ENCODE assay signal across 9 cellular contexts in genomic region chr4:3765271-3766206, GRCh38. TPM values are rescaled to one million over a fixed set of nuclear protein-coding genes. Genes with fewer than 3 reads are reported as not detected.
DNase-seq lines count a peak whose midpoint lies in the region; ATAC-seq and TF ChIP-seq lines count a peak whose summit lies in the region.
"Had no signal": no experiment of that assay in that cellular context is flagged by ENCODE, and none has a peak within 500 bp of the region (broad histone marks: within the 10 kb centered on the region; RNA-seq: fewer than 3 reads in every experiment).

No MANE protein-coding gene starts in this region.

- peak overlapping the region in 1 of 4 donors; percentile 44 for H3K27ac ChIP-seq in esophagus muscularis mucosa (replicated peaks in 1 of 4)

- CTCF ChIA-PET in GM10248 (lab: Yijun Ruan, JAX): interaction anchor here (0.9 kb wide), 1 partner anchor 17 kb away, joined by 3 read pairs; no protein-coding TSS in a partner anchor

- TF ChIP-seq EP300 in esophagus muscularis mucosa (IDR thresholded peaks at IDR 0.05): no peak

- H2AFZ ChIP-seq in neuron (ENCODE audit: low read depth, low read length): peak overlapping the region; percentile 18

- H3K4me3 ChIP-seq in esophagus muscularis mucosa: peak overlapping the region; percentile 42 to 56 (median 46)
- peak overlapping the region; percentile 43 for H3K4me3 ChIP-seq in neuron (ENCODE audit: low read length)

- TF ChIP-seq POLR2A in esophagus muscularis mucosa (IDR thresholded peaks at IDR 0.05; ENCODE audit: low read depth): no peak

- H3K27me3 ChIP-seq in esophagus muscularis mucosa (peaks cover 0 to 63% (median 17%) of the 10 kb centered on the region in 4 donors), neuron (ENCODE audit: insufficient read depth, low read length) (peaks cover 52% of the 10 kb centered on the region)

- intact Hi-C loops in esophagus muscularis mucosa (cut with DNase I): no loop called here

- no peak for ATAC-seq in GM21515 (IDR thresholded peaks at IDR 0.05; ENCODE audit: unreplicated experiment)
- no peak for ATAC-seq in HG02973 (IDR thresholded peaks at IDR 0.05; ENCODE audit: unreplicated experiment)

- TF ChIP-seq CTCF in esophagus muscularis mucosa (IDR thresholded peaks at IDR 0.05): peak in 1 of 3 experiments; percentile 20
- TF ChIP-seq CTCF in GM10248 (IDR thresholded peaks at IDR 0.05; ENCODE audit: control extremely low read depth, extremely low read depth, low read depth, missing control alignments): no peak

- H3K4me1 ChIP-seq in esophagus muscularis mucosa (peaks cover 0 to 31% (median 20%) of the 10 kb centered on the region in 4 donors), neuron (ENCODE audit: insufficient read depth, low read length) (no peaks in the 10 kb centered on the region)

- DNase-seq in DMS 273 (lab: John Stamatoyannopoulos, UW; ENCODE audit: unreplicated experiment): peak; percentile 74
- no peak for DNase-seq in DMS 273 treated with DMSO at 0.1 percent for 48 hours (lab: John Stamatoyannopoulos, UW)
- peak; percentile 58 for DNase-seq in RKO (ENCODE audit: low spot score)
- no peak for DNase-seq in esophagus muscularis mucosa (ENCODE audit: extremely low spot score)
- DNase-seq in GM10248 (ENCODE audit: extremely low spot score): no peak

- no peaks in the 10 kb centered on the region for H3K36me3 ChIP-seq in esophagus muscularis mucosa
- H3K36me3 ChIP-seq in neuron (ENCODE audit: insufficient read depth, low read length): no peaks in the 10 kb centered on the region

- H3K9me3 ChIP-seq in esophagus muscularis mucosa (no peaks in the 10 kb centered on the region), neuron (ENCODE audit: low read length) (peaks cover 5% of the 10 kb centered on the region)

- POLR2A ChIA-PET in GM10248 (lab: Yijun Ruan, JAX): no interaction called here

- WGBS in esophagus muscularis mucosa: no CpG with 5 or more reads among the region's 135 CpGs

RNA-seq across cellular contexts. Expression of gene ADRA2C, which starts 0.6 kb away (rescaled TPM):
- total RNA-seq in esophagus muscularis mucosa: 10 to 100 TPM in 1 of 4 donors, 1 to 10 TPM in 3; 2.9 to 10.3 (median 8.4) TPM
- total RNA-seq: T-helper 2 cell treated with Interferon-gamma antibody and Interleukin-4, amounts not matched to agents 100 ng/mL and 5 ng/mL, for 36 hours had no signal

Comparison
In these comparisons a context has a peak if more than half of its experiments do, and no peak if none do; other contexts are left out.
1. DNase-seq: peak in DMS 273 (single experiment) and RKO (single experiment); none in DMS 273 treated with DMSO at 0.1 percent for 48 hours (single experiment), esophagus muscularis mucosa (single experiment) and GM10248 (single experiment).